Comparison of ENCODE assay signal across 18 cellular contexts in genomic region chr13:113625965-113626661, GRCh38. TPM values are rescaled to one million over a fixed set of nuclear protein-coding genes. Genes with fewer than 3 reads are reported as not detected.
DNase-seq lines count a peak whose midpoint lies in the region; ATAC-seq, FAIRE-seq and TF ChIP-seq lines count a peak whose summit lies in the region.
"Had no signal": no experiment of that assay in that cellular context is flagged by ENCODE, and none has a peak within 500 bp of the region (broad histone marks: within the 10 kb centered on the region; RNA-seq: fewer than 3 reads in every experiment).

No MANE protein-coding gene starts in this region.

- H3K27ac ChIP-seq in right lobe of liver (no peak overlapping the region), HepG2 (ENCODE audit: extremely low read length, insufficient read depth, low read length) (no peak overlapping the region), astrocyte (ENCODE audit: low read depth, low read length) (no peak overlapping the region)
- H3K27ac ChIP-seq: dorsolateral prefrontal cortex, heart right ventricle, upper lobe of right lung, WERI-Rb-1 had no signal

- no peak for TF ChIP-seq RAD21 in HepG2 (CRISPR knock-in tag; IDR thresholded peaks at IDR 0.05)

- TF ChIP-seq POLR2A in right lobe of liver (IDR thresholded peaks at IDR 0.05) (no peak), HepG2 (IDR thresholded peaks at IDR 0.05; ENCODE audit: insufficient read depth in 1 of 2, low read depth in 2 of 2, low read length in 2 of 2) (no peak)

- peaks cover 4% of the 10 kb centered on the region for H3K4me1 Mint-ChIP-seq in astrocyte (ENCODE audit: low read depth, unreplicated experiment)

- 89% methylated on average over 15 of the region's 20 CpGs for WGBS in right lobe of liver (ENCODE audit: insufficient coverage, low coverage, low lambda C conversion rate, missing lambda C conversion rate)
- WGBS in HepG2 (ENCODE audit: low lambda C conversion rate) = 97% methylated on average over 20 of the region's 20 CpGs

- H3K79me2 ChIP-seq in HepG2 (ENCODE audit: insufficient read depth, low read length) (peaks cover 7% of the 10 kb centered on the region), astrocyte (ENCODE audit: insufficient read depth, low read length) (peaks cover 46% of the 10 kb centered on the region)

- H3K4me3 ChIP-seq in right lobe of liver (no peak overlapping the region), HepG2 (replicated peaks in 1 of 3; ENCODE audit: insufficient read depth in 1 of 3, low read depth in 2 of 3, low read length in 3 of 3) (no peak overlapping the region), astrocyte (ENCODE audit: insufficient read depth, low read depth, low read length) (no peak overlapping the region)
- H3K4me3 ChIP-seq: dorsolateral prefrontal cortex, heart right ventricle, upper lobe of right lung had no signal

- H3K4me3 Mint-ChIP-seq in astrocyte (ENCODE audit: unreplicated experiment) = no peak overlapping the region
- H3K4me3 Mint-ChIP-seq: activated naive CD8-positive, alpha-beta T cell had no signal

- H3K36me3 ChIP-seq in right lobe of liver = no peaks in the 10 kb centered on the region
- H3K36me3 ChIP-seq in HepG2 (replicated peaks in 1 of 2; ENCODE audit: control insufficient read depth in 1 of 2, insufficient read depth in 2 of 2, low read length in 2 of 2) = peaks cover 18 to 56% of the 10 kb centered on the region in 2 experiments
- peaks cover 4% of the 10 kb centered on the region for H3K36me3 ChIP-seq in astrocyte (ENCODE audit: insufficient read depth, low read length)

- in situ Hi-C loops in HepG2 (cut with HindIII; ENCODE audit: extremely low pct_ligation_motif_present, low pct_unique_long_range_greater_than_20kb) = no loop called here

- no peak overlapping the region for H2AFZ ChIP-seq in HepG2 (ENCODE audit: low read length)
- no peak overlapping the region for H2AFZ ChIP-seq in astrocyte (ENCODE audit: low read depth, low read length)

- H3K9ac ChIP-seq in HepG2 (ENCODE audit: insufficient read depth, low read depth, low read length) (no peak overlapping the region), astrocyte (ENCODE audit: low read length) (no peak overlapping the region)

- TF ChIP-seq CTCF in right lobe of liver (IDR thresholded peaks at IDR 0.05) = no peak
- TF ChIP-seq CTCF in HepG2 (CRISPR knock-in tag; IDR thresholded peaks at IDR 0.05) = no peak
- no peak for TF ChIP-seq CTCF in astrocyte (IDR thresholded peaks at IDR 0.05; ENCODE audit: insufficient read depth, low read depth, low read length)

- H3K36me3 Mint-ChIP-seq in astrocyte (ENCODE audit: low read depth, unreplicated experiment) = peaks cover 20% of the 10 kb centered on the region

- H3K4me1 ChIP-seq in right lobe of liver (peaks cover 0 to 4% (median 0%) of the 10 kb centered on the region in 4 donors), HepG2 (ENCODE audit: insufficient read depth, low read length) (no peaks in the 10 kb centered on the region), astrocyte (ENCODE audit: insufficient read depth, low read length) (peaks cover 10% of the 10 kb centered on the region)
- H3K4me1 ChIP-seq: heart right ventricle, upper lobe of right lung had no signal

- H3K27me3 ChIP-seq in right lobe of liver (no peaks in the 10 kb centered on the region), HepG2 (ENCODE audit: control insufficient read depth in 1 of 2, insufficient read depth in 2 of 2, low read length in 2 of 2) (no peaks in the 10 kb centered on the region), astrocyte (ENCODE audit: insufficient read depth, low read length) (no peaks in the 10 kb centered on the region)
- H3K27me3 ChIP-seq: dorsolateral prefrontal cortex, heart right ventricle, upper lobe of right lung had no signal

- no peaks in the 10 kb centered on the region for H3K9me3 Mint-ChIP-seq in astrocyte (ENCODE audit: unreplicated experiment)

- POLR2A ChIA-PET in HepG2 (lab: Yijun Ruan, JAX) = no interaction called here

- intact Hi-C loops in right lobe of liver (cut with DNase I) = no loop called here
- intact Hi-C loops in HepG2 (cut with micrococcal nuclease; ENCODE audit: unreplicated experiment) = no loop called here

- no peak for TF ChIP-seq EP300 in HepG2 (IDR thresholded peaks at IDR 0.05; ENCODE audit: low read depth in 2 of 2, low read length in 2 of 2)
- TF ChIP-seq EP300 in HepG2 (CRISPR knock-in tag; IDR thresholded peaks at IDR 0.05; ENCODE audit: borderline replicate concordance) = no peak

- FAIRE-seq in HepG2 (lab: Jason Lieb, UNC) (no peak), astrocyte (lab: Jason Lieb, UNC) (no peak)

- H3K4me2 ChIP-seq in HepG2 (ENCODE audit: low read depth, low read length) (no peak overlapping the region), astrocyte (ENCODE audit: low read length) (peak overlapping the region; percentile 62)

- no peaks in the 10 kb centered on the region for H3K9me3 ChIP-seq in right lobe of liver
- no peaks in the 10 kb centered on the region for H3K9me3 ChIP-seq in HepG2 (ENCODE audit: low read length)
- H3K9me3 ChIP-seq in astrocyte (ENCODE audit: insufficient read depth, low read depth, low read length) = no peaks in the 10 kb centered on the region
- H3K9me3 ChIP-seq: heart right ventricle, upper lobe of right lung had no signal

- no peaks in the 10 kb centered on the region for H3K27me3 Mint-ChIP-seq in astrocyte (ENCODE audit: low read depth, unreplicated experiment)
- H3K27me3 Mint-ChIP-seq: activated naive CD8-positive, alpha-beta T cell had no signal

- no TSS peak for BruUV-seq in HepG2 (replicated peaks; lab: Mats Ljungman, UMichigan)

- peak overlapping the region; percentile 41 for H3K27ac Mint-ChIP-seq in astrocyte (ENCODE audit: unreplicated experiment)
- H3K27ac Mint-ChIP-seq: activated naive CD8-positive, alpha-beta T cell had no signal

- H4K20me1 ChIP-seq in HepG2 (ENCODE audit: insufficient read depth, low read length) (no peaks in the 10 kb centered on the region), astrocyte (ENCODE audit: insufficient read depth, low read length) (peaks cover 80% of the 10 kb centered on the region)

- CTCF ChIA-PET in HepG2 (lab: Yijun Ruan, JAX; ENCODE audit: low intra/inter-chr PET ratio, low total read pairs) = no interaction called here

- no peak for ATAC-seq in right lobe of liver
- no peak for ATAC-seq in HepG2
- ATAC-seq in GM21619 (IDR thresholded peaks at IDR 0.05; ENCODE audit: unreplicated experiment) = no peak
- no peak for ATAC-seq in GM21529 (IDR thresholded peaks at IDR 0.05; ENCODE audit: unreplicated experiment)
- ATAC-seq in HG02763 (IDR thresholded peaks at IDR 0.05; ENCODE audit: unreplicated experiment) = no peak
- ATAC-seq: heart right ventricle, left ventricle myocardium superior, upper lobe of right lung had no signal

- DNase-seq in right lobe of liver = peak in 2 of 3 donors; percentile 9 to 13
- DNase-seq in HepG2 (ENCODE audit: low spot score) = no peak
- peak; percentile 54 for DNase-seq in astrocyte (ENCODE audit: low read depth)
- peak; percentile 80 for DNase-seq in hepatic stellate cell (ENCODE audit: low spot score)
- DNase-seq in LoVo (ENCODE audit: low spot score) = no peak
- DNase-seq: ACHN, DMS53, NCI-H1694 treated with DMSO at 0.1 percent for 48 hours, NCI-H82, upper lobe of right lung, WERI-Rb-1 had no signal

RNA-seq across cellular contexts. Expression of gene ATP4B, which starts 31.9 kb away (rescaled TPM):
- total RNA-seq in right lobe of liver (not detected), HepG2 (2016; rRNA removed; fragmentation: Illumina TruSeq; extraction: Trizol) (not detected in 2 replicates), astrocyte (not detected in 2 replicates)
- total RNA-seq in HepG2 (2016; cell fraction: cytosol; rRNA removed; fragmentation: Illumina TruSeq; extraction: Trizol; ENCODE audit: low read depth) = not detected in 2 replicates
- not detected in 2 replicates for total RNA-seq in HepG2 (2016; cell fraction: insoluble cytoplasmic fraction; rRNA removed; fragmentation: Illumina TruSeq; extraction: Trizol)
- total RNA-seq in HepG2 (2016; cell fraction: membrane; rRNA removed; fragmentation: Illumina TruSeq; extraction: Trizol) = not detected in 2 replicates
- total RNA-seq in HepG2 (2016; cell fraction: nucleus; rRNA removed; fragmentation: Illumina TruSeq; extraction: Trizol) = not detected in 2 replicates
- polyA plus RNA-seq in HepG2 (2011; rRNA removed) = not detected in 2 replicates
- not detected in 2 replicates for polyA plus RNA-seq in HepG2 (2011; cell fraction: cytosol; rRNA removed)
- not detected in 2 replicates for polyA plus RNA-seq in HepG2 (2011; cell fraction: nucleus; rRNA removed)
- not detected in 2 replicates for polyA plus RNA-seq in HepG2 (2012)
- not detected in 2 replicates for polyA plus RNA-seq in HepG2 (2016; cell fraction: cytosol; fragmentation: Illumina TruSeq; extraction: Trizol; ENCODE audit: low read depth)
- polyA plus RNA-seq in HepG2 (2016; cell fraction: insoluble cytoplasmic fraction; fragmentation: Illumina TruSeq; extraction: Trizol; ENCODE audit: low read depth) = not detected in 2 replicates
- polyA plus RNA-seq in HepG2 (2016; cell fraction: membrane; fragmentation: Illumina TruSeq; extraction: Trizol; ENCODE audit: low read depth) = not detected in 2 replicates
- not detected in 2 replicates for polyA plus RNA-seq in HepG2 (2016; cell fraction: nucleus; fragmentation: Illumina TruSeq; extraction: Trizol; ENCODE audit: insufficient read depth, low read depth)
- not detected in 2 replicates for polyA minus RNA-seq in HepG2 (2011; rRNA and poly(A)+ RNA removed; ENCODE audit: low replicate concordance)
- polyA minus RNA-seq in HepG2 (2011; cell fraction: cytosol; rRNA and poly(A)+ RNA removed) = not detected in 2 replicates
- polyA minus RNA-seq in HepG2 (2011; cell fraction: nucleus; rRNA and poly(A)+ RNA removed) = not detected in 2 replicates
- total RNA-seq: dorsolateral prefrontal cortex, heart right ventricle, left ventricle myocardium superior, upper lobe of right lung had no signal

RNA-seq across cellular contexts. Expression of gene GRK1, which starts 40.9 kb away (rescaled TPM):
- not detected for total RNA-seq in right lobe of liver
- total RNA-seq in HepG2 (2016; rRNA removed; fragmentation: Illumina TruSeq; extraction: Trizol) = 0.07 TPM in 1 of 2 replicates, not detected in the other
- total RNA-seq in HepG2 (2016; cell fraction: cytosol; rRNA removed; fragmentation: Illumina TruSeq; extraction: Trizol; ENCODE audit: low read depth) = 0.09 and 0.20 TPM in 2 replicates
- total RNA-seq in HepG2 (2016; cell fraction: insoluble cytoplasmic fraction; rRNA removed; fragmentation: Illumina TruSeq; extraction: Trizol) = not detected in 2 replicates
- 0.06 TPM in 1 of 2 replicates, not detected in the other for total RNA-seq in HepG2 (2016; cell fraction: membrane; rRNA removed; fragmentation: Illumina TruSeq; extraction: Trizol)
- 0.16 and 0.19 TPM in 2 replicates for total RNA-seq in HepG2 (2016; cell fraction: nucleus; rRNA removed; fragmentation: Illumina TruSeq; extraction: Trizol)
- polyA plus RNA-seq in HepG2 (2011; rRNA removed) = 0.03 and 0.12 TPM in 2 replicates
- polyA plus RNA-seq in HepG2 (2011; cell fraction: cytosol; rRNA removed) = 0.04 and 0.06 TPM in 2 replicates
- polyA plus RNA-seq in HepG2 (2011; cell fraction: nucleus; rRNA removed) = 0.21 and 0.24 TPM in 2 replicates
- polyA plus RNA-seq in HepG2 (2012) = not detected in 2 replicates
- 0.03 TPM in 2 replicates for polyA plus RNA-seq in HepG2 (2016; cell fraction: cytosol; fragmentation: Illumina TruSeq; extraction: Trizol; ENCODE audit: low read depth)
- polyA plus RNA-seq in HepG2 (2016; cell fraction: insoluble cytoplasmic fraction; fragmentation: Illumina TruSeq; extraction: Trizol; ENCODE audit: low read depth) = not detected in 2 replicates
- polyA plus RNA-seq in HepG2 (2016; cell fraction: membrane; fragmentation: Illumina TruSeq; extraction: Trizol; ENCODE audit: low read depth) = not detected in 2 replicates
- polyA plus RNA-seq in HepG2 (2016; cell fraction: nucleus; fragmentation: Illumina TruSeq; extraction: Trizol; ENCODE audit: insufficient read depth, low read depth) = 0.13 TPM in 1 of 2 replicates, not detected in the other
- 0.06 TPM in 1 of 2 replicates, not detected in the other for polyA minus RNA-seq in HepG2 (2011; rRNA and poly(A)+ RNA removed; ENCODE audit: low replicate concordance)
- polyA minus RNA-seq in HepG2 (2011; cell fraction: cytosol; rRNA and poly(A)+ RNA removed) = not detected in 2 replicates
- 0.12 and 0.13 TPM in 2 replicates for polyA minus RNA-seq in HepG2 (2011; cell fraction: nucleus; rRNA and poly(A)+ RNA removed)
- not detected in 2 replicates for total RNA-seq in astrocyte

RNA-seq across cellular contexts. Expression of gene TFDP1, which starts 41.6 kb away (rescaled TPM):
- 10 to 100 TPM; 21.7 to 26.9 (median 25.1) TPM for total RNA-seq in right lobe of liver
- total RNA-seq in HepG2 (2016; rRNA removed; fragmentation: Illumina TruSeq; extraction: Trizol) = 78.3 and 84.2 TPM in 2 replicates
- 194 and 195 TPM in 2 replicates for total RNA-seq in HepG2 (2016; cell fraction: cytosol; rRNA removed; fragmentation: Illumina TruSeq; extraction: Trizol; ENCODE audit: low read depth)
- total RNA-seq in HepG2 (2016; cell fraction: insoluble cytoplasmic fraction; rRNA removed; fragmentation: Illumina TruSeq; extraction: Trizol) = 67.1 and 88.3 TPM in 2 replicates
- 221 and 222 TPM in 2 replicates for total RNA-seq in HepG2 (2016; cell fraction: membrane; rRNA removed; fragmentation: Illumina TruSeq; extraction: Trizol)
- total RNA-seq in HepG2 (2016; cell fraction: nucleus; rRNA removed; fragmentation: Illumina TruSeq; extraction: Trizol) = 49.7 and 57.5 TPM in 2 replicates
- polyA plus RNA-seq in HepG2 (2011; rRNA removed) = 31.6 and 38.0 TPM in 2 replicates
- polyA plus RNA-seq in HepG2 (2011; cell fraction: cytosol; rRNA removed) = 25.7 and 26.3 TPM in 2 replicates
- polyA plus RNA-seq in HepG2 (2011; cell fraction: nucleus; rRNA removed) = 37.1 and 39.8 TPM in 2 replicates
- 25.2 and 38.0 TPM in 2 replicates for polyA plus RNA-seq in HepG2 (2012)
- 283 and 288 TPM in 2 replicates for polyA plus RNA-seq in HepG2 (2016; cell fraction: cytosol; fragmentation: Illumina TruSeq; extraction: Trizol; ENCODE audit: low read depth)
- polyA plus RNA-seq in HepG2 (2016; cell fraction: insoluble cytoplasmic fraction; fragmentation: Illumina TruSeq; extraction: Trizol; ENCODE audit: low read depth) = 98.5 and 123 TPM in 2 replicates
- polyA plus RNA-seq in HepG2 (2016; cell fraction: membrane; fragmentation: Illumina TruSeq; extraction: Trizol; ENCODE audit: low read depth) = 260 and 268 TPM in 2 replicates
- 93.4 and 97.4 TPM in 2 replicates for polyA plus RNA-seq in HepG2 (2016; cell fraction: nucleus; fragmentation: Illumina TruSeq; extraction: Trizol; ENCODE audit: insufficient read depth, low read depth)
- 27.0 and 92.2 TPM in 2 replicates for polyA minus RNA-seq in HepG2 (2011; rRNA and poly(A)+ RNA removed; ENCODE audit: low replicate concordance)
- polyA minus RNA-seq in HepG2 (2011; cell fraction: cytosol; rRNA and poly(A)+ RNA removed) = 13.8 and 22.4 TPM in 2 replicates
- polyA minus RNA-seq in HepG2 (2011; cell fraction: nucleus; rRNA and poly(A)+ RNA removed) = 24.0 and 26.7 TPM in 2 replicates
- 39.0 and 49.4 TPM in 2 replicates for total RNA-seq in astrocyte

Comparison
In these comparisons a context has a peak if more than half of its experiments do, and no peak if none do; other contexts are left out.
1. DNase-seq: peak in right lobe of liver (2 of 3), astrocyte (single experiment) and hepatic stellate cell (single experiment); none in HepG2 (single experiment) and LoVo (single experiment).